ENCODE assay signal across 8 cellular contexts in the genomic region with DNA sequence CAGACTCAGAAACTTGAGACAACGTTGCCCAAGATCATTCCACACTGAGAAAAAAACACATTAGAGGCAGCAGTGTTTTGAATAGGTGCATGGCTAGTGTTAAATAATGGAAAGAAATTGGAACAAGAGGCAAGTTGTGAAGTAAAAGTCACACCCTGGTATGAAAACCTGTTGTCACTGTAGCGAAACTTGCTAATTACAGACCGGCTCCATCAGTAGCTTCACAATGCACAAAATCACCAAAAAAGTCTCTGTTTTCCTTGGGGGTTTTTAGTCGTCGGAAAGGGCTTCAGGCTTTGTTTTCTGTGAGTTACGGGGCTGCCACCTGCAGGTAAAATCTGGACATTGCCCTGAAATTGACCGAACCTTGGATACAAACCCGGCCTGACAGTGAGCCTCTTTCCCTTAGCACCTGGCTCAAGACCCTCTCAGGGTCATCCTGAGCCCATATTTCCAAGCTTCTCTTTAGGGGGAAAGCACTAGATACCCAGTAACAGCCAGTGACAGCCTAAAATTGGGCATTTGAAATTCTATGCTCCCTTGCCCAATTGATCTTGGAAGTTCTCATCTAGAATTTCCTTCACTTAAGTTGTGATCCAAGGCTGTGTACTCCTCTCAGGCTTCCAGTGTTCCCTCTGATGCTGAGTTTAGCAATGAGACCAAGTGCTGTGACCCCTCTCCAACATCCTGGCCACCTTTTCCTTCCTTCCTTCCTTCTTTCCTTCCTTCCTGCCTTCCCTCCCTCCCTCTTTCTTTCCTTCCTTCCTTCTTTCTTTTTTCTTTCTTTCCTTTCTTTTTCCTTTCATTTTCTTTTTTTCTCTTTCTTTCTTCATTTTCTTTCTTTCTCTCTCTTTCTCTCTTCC. TPM values are rescaled to one million over a fixed set of nuclear protein-coding genes. Genes with fewer than 3 reads are reported as not detected.
A peak's percentile ranks its signal among the peaks of the same experiment; 100 is the strongest.
DNase-seq lines count a peak whose midpoint lies in the region; ATAC-seq, FAIRE-seq and TF ChIP-seq lines count a peak whose summit lies in the region.

No MANE protein-coding gene starts in this region.

- TF ChIP-seq EP300 in A549 (IDR thresholded peaks at IDR 0.05): no peak

- no peaks in the 10 kb centered on the region for H3K9me3 Mint-ChIP-seq in activated naive CD4-positive, alpha-beta T cell treated with anti-CD3 and anti-CD28 coated beads for 36 hours

- no peak overlapping the region for H2BK120ac ChIP-seq in trophoblast cell (ENCODE audit: insufficient read depth, low read length, poor library complexity)

- H3K4me1 ChIP-seq in A549: no peaks in the 10 kb centered on the region
- no peaks in the 10 kb centered on the region for H3K4me1 ChIP-seq in trophoblast cell (ENCODE audit: control insufficient read depth in 1 of 2, insufficient read depth in 2 of 2, low read length in 2 of 2)

- H3K36me3 Mint-ChIP-seq in activated naive CD4-positive, alpha-beta T cell treated with anti-CD3 and anti-CD28 coated beads for 36 hours (ENCODE audit: low read depth): no peaks in the 10 kb centered on the region

- H3K4me3 Mint-ChIP-seq in activated naive CD4-positive, alpha-beta T cell treated with anti-CD3 and anti-CD28 coated beads for 36 hours: peak overlapping the region; percentile 37

- H3K9me3 ChIP-seq in A549 (no peaks in the 10 kb centered on the region), trophoblast cell (ENCODE audit: insufficient read depth, low read depth, low read length) (no peaks in the 10 kb centered on the region)

- H2AK5ac ChIP-seq in trophoblast cell (ENCODE audit: low read length): no peak overlapping the region

- FAIRE-seq in A549 (lab: Jason Lieb, UNC) (no peak), urothelium cell line (lab: Jason Lieb, UNC) (no peak)

- H3K27ac ChIP-seq in A549 (peak overlapping the region in 1 of 2 experiments; percentile 35; a peak in 1 of 6 replicates), trophoblast cell (ENCODE audit: low read depth, low read length) (no peak overlapping the region)

- no peaks in the 10 kb centered on the region for H3K79me2 ChIP-seq in trophoblast cell (ENCODE audit: control insufficient read depth, insufficient read depth, low read length, poor library complexity)

- H3K4ac ChIP-seq in trophoblast cell (ENCODE audit: low read depth, low read length): no peak overlapping the region

- H3K23ac ChIP-seq in trophoblast cell (ENCODE audit: low read length): no peak overlapping the region

- H3K27me3 Mint-ChIP-seq in activated naive CD4-positive, alpha-beta T cell treated with anti-CD3 and anti-CD28 coated beads for 36 hours (ENCODE audit: low read depth): no peaks in the 10 kb centered on the region

- H3K14ac ChIP-seq in trophoblast cell (ENCODE audit: low read length): no peak overlapping the region

- H3K79me1 ChIP-seq in trophoblast cell (ENCODE audit: low read length): no peaks in the 10 kb centered on the region

- H3K4me1 Mint-ChIP-seq in activated naive CD4-positive, alpha-beta T cell treated with anti-CD3 and anti-CD28 coated beads for 36 hours (ENCODE audit: low read depth): peaks cover 18% of the 10 kb centered on the region

- WGBS in A549 (ENCODE audit: missing lambda C conversion rate): 2% methylated on average over 8 of the region's 8 CpGs
- no CpG with 5 or more reads among the region's 8 CpGs for WGBS in trophoblast cell (ENCODE audit: extremely low coverage, insufficient coverage, insufficient read length)

- H3K9ac ChIP-seq in trophoblast cell (ENCODE audit: low read length): no peak overlapping the region

- in situ Hi-C loops in SK-MEL-5 (cut with HindIII; ENCODE audit: low pct_unique_long_range_greater_than_20kb, low sequenced_read_pairs): no loop called here

- H4K8ac ChIP-seq in trophoblast cell (ENCODE audit: low read depth, low read length): peak overlapping the region; percentile 34

- peak; percentile 95 for TF ChIP-seq CTCF in A549 (IDR thresholded peaks at IDR 0.05)

- no peak overlapping the region for H4K12ac ChIP-seq in trophoblast cell (ENCODE audit: low read depth, low read length)

- no peak overlapping the region for H4K91ac ChIP-seq in trophoblast cell (ENCODE audit: low read depth, low read length)

- TF ChIP-seq RAD21 in A549 (conservative IDR thresholded peaks at IDR 0.05 in 1 of 2, IDR thresholded peaks at IDR 0.05 in 1 of 2): peak; percentile 91 to 95

- CTCF ChIA-PET in A549 (lab: Yijun Ruan, JAX): interaction anchor here (0.6 to 13.5 kb wide), 65 partner anchors 9 to 479 kb away, joined by 3 to 272 read pairs (median 5); partner anchors contain the start of genes GGA3, MIF4GD, MRPS7 and SLC25A19
- CTCF ChIA-PET in activated naive CD4-positive, alpha-beta T cell treated with anti-CD3 and anti-CD28 coated beads for 36 hours (lab: Charles Lee): interaction anchor here (0.7 to 2.7 kb wide), 23 partner anchors 9 to 451 kb away, joined by 3 to 19 read pairs (median 4); partner anchors contain the start of genes GGA3, MIF4GD and SLC25A19

- H3K18ac ChIP-seq in trophoblast cell (ENCODE audit: low read length): no peak overlapping the region

- H2AFZ ChIP-seq in trophoblast cell (ENCODE audit: insufficient read depth, low read length, poor library complexity): no peak overlapping the region

- H3K27ac Mint-ChIP-seq in activated naive CD4-positive, alpha-beta T cell treated with anti-CD3 and anti-CD28 coated beads for 36 hours: no peak overlapping the region

- POLR2A ChIA-PET in A549 (lab: Yijun Ruan, JAX): no interaction called here

- intact Hi-C loops in activated naive CD4-positive, alpha-beta T cell treated with anti-CD3 and anti-CD28 coated beads for 36 hours (cut with micrococcal nuclease): no loop called here
- intact Hi-C loops in head of caudate nucleus (cut with DNase I): no loop called here

- H3K4me2 ChIP-seq in A549 (peak overlapping the region; percentile 60), trophoblast cell (ENCODE audit: low read length) (peak overlapping the region; percentile 37)

- no peak overlapping the region for H2BK12ac ChIP-seq in trophoblast cell (ENCODE audit: low read length)

- no peak for TF ChIP-seq POLR2A in A549 (IDR thresholded peaks at IDR 0.05; ENCODE audit: low read length)

- no peak overlapping the region for H2BK5ac ChIP-seq in trophoblast cell (ENCODE audit: low read depth, low read length, poor library complexity)

- H3K4me3 ChIP-seq in A549 (peak overlapping the region; percentile 7; the same call in 2 of the 3 replicates), trophoblast cell (ENCODE audit: low read depth, low read length) (no peak overlapping the region)

- DNase-seq in A549 (ENCODE audit: low read depth in 1 of 2, low spot score in 1 of 2) (peak; percentile 75 to 86), MV-4-11 (lab: John Stamatoyannopoulos, UW) (peak; percentile 61), SK-MEL-5 (ENCODE audit: low read depth, low spot score) (peak; percentile 88), head of caudate nucleus (peak in 40 of 42 donors; percentile 7 to 84 (median 53)), trophoblast cell (peak; percentile 60 to 91), urothelium cell line (ENCODE audit: low spot score) (peak; percentile 78)
- peak; percentile 87 for DNase-seq in activated naive CD4-positive, alpha-beta T cell treated with anti-CD3 and anti-CD28 coated beads for 36 hours

- H3K27me3 ChIP-seq in trophoblast cell (ENCODE audit: insufficient read depth, low read length): no peaks in the 10 kb centered on the region

- peak; percentile 87 to 89 for ATAC-seq in A549
- peak; percentile 39 for ATAC-seq in GM18867 (IDR thresholded peaks at IDR 0.05; ENCODE audit: unreplicated experiment)

- H3K36me3 ChIP-seq in trophoblast cell (ENCODE audit: control insufficient read depth in 1 of 2, insufficient read depth in 2 of 2, low read length in 2 of 2): no peaks in the 10 kb centered on the region

TF ChIP-seq in A549, 52 proteins besides CTCF, POLR2A, EP300 and RAD21:
- TF ChIP-seq HES2 (IDR thresholded peaks at IDR 0.05) (no peak), SMC3 (IDR thresholded peaks at IDR 0.05) (peak; percentile 87), MYC (IDR thresholded peaks at IDR 0.05; ENCODE audit: borderline replicate concordance, low read length) (no peak)
- TF ChIP-seq, protein P1, sequence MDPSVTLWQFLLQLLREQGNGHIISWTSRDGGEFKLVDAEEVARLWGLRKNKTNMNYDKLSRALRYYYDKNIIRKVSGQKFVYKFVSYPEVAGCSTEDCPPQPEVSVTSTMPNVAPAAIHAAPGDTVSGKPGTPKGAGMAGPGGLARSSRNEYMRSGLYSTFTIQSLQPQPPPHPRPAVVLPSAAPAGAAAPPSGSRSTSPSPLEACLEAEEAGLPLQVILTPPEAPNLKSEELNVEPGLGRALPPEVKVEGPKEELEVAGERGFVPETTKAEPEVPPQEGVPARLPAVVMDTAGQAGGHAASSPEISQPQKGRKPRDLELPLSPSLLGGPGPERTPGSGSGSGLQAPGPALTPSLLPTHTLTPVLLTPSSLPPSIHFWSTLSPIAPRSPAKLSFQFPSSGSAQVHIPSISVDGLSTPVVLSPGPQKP (IDR thresholded peaks at IDR 0.05; ENCODE audit: low read depth, low read length): no peak

RNA-seq across cellular contexts. Expression of gene GRB2, which starts 7.2 kb away (rescaled TPM):
- polyA plus RNA-seq in A549 (2011; rRNA removed) (87.5 and 91.4 TPM in 2 replicates), A549 (2017; fragmentation: RNase III; extraction: RNeasy Plus Mini Kit Qiagen cat#74134 plus additional on column Dnase treatment) (89.0 to 91.9 TPM (median 90.1 TPM) in 3 replicates)
- polyA plus RNA-seq in A549 (2012; cell fraction: cytosol; rRNA removed): 88.8 and 101 TPM in 2 replicates
- 106 and 120 TPM in 2 replicates for polyA plus RNA-seq in A549 (2012; cell fraction: nucleus; rRNA removed)
- 33.3 and 40.5 TPM in 2 replicates for polyA minus RNA-seq in A549 (2011; rRNA and poly(A)+ RNA removed)
- total RNA-seq in SK-MEL-5 (2014; rRNA removed; shearing (Covaris generic)): 146 and 154 TPM in 2 replicates
- polyA plus RNA-seq in SK-MEL-5 (2015; cell fraction: cytosol; rRNA removed): 161 and 217 TPM in 2 replicates
- polyA plus RNA-seq in SK-MEL-5 (2015; cell fraction: nucleus; rRNA removed): 29.6 and 36.2 TPM in 2 replicates
- total RNA-seq in activated naive CD4-positive, alpha-beta T cell treated with anti-CD3 and anti-CD28 coated beads for 36 hours: 100 to 1,000 TPM; 166 to 169 TPM
- polyA plus RNA-seq in trophoblast cell (2013): 120 and 126 TPM in 2 replicates

RNA-seq across cellular contexts. Expression of gene TMEM94, which starts 43.7 kb away (rescaled TPM):
- polyA plus RNA-seq in A549 (2011; rRNA removed): 30.5 and 42.7 TPM in 2 replicates
- polyA plus RNA-seq in A549 (2012; cell fraction: cytosol; rRNA removed): 78.2 and 99.5 TPM in 2 replicates
- 407 and 498 TPM in 2 replicates for polyA plus RNA-seq in A549 (2012; cell fraction: nucleus; rRNA removed)
- 50.0 to 64.9 TPM (median 63.8 TPM) in 3 replicates for polyA plus RNA-seq in A549 (2017; fragmentation: RNase III; extraction: RNeasy Plus Mini Kit Qiagen cat#74134 plus additional on column Dnase treatment)
- 56.2 and 73.8 TPM in 2 replicates for polyA minus RNA-seq in A549 (2011; rRNA and poly(A)+ RNA removed)
- 37.3 and 51.7 TPM in 2 replicates for total RNA-seq in SK-MEL-5 (2014; rRNA removed; shearing (Covaris generic))
- polyA plus RNA-seq in SK-MEL-5 (2015; cell fraction: cytosol; rRNA removed): 136 and 202 TPM in 2 replicates
- 437 and 529 TPM in 2 replicates for polyA plus RNA-seq in SK-MEL-5 (2015; cell fraction: nucleus; rRNA removed)
- total RNA-seq in activated naive CD4-positive, alpha-beta T cell treated with anti-CD3 and anti-CD28 coated beads for 36 hours: 10 to 100 TPM; 50.4 to 53.5 TPM
- polyA plus RNA-seq in trophoblast cell (2013): 64.9 and 65.9 TPM in 2 replicates
